ENCODE assay signal across 22 cellular contexts in genomic region chr2:121237980-121238665, GRCh38. TPM values are rescaled to one million over a fixed set of nuclear protein-coding genes. Genes with fewer than 3 reads are reported as not detected.
A peak's percentile ranks its signal among the peaks of the same experiment; 100 is the strongest.
DNase-seq lines count a peak whose midpoint lies in the region; ATAC-seq and TF ChIP-seq lines count a peak whose summit lies in the region.
"Had no signal": no experiment of that assay in that cellular context is flagged by ENCODE, and none has a peak within 500 bp of the region (broad histone marks: within the 10 kb centered on the region; RNA-seq: fewer than 3 reads in every experiment).

No MANE protein-coding gene starts in this region.

- H3K79me2 ChIP-seq in GM23248 (ENCODE audit: insufficient read depth): no peaks in the 10 kb centered on the region
- no peaks in the 10 kb centered on the region for H3K79me2 ChIP-seq in MM.1S (ENCODE audit: low read length)
- H3K79me2 ChIP-seq: parathyroid adenoma had no signal

- TF ChIP-seq CTCF in RWPE1 (conservative IDR thresholded peaks at IDR 0.05; ENCODE audit: low read depth) (no peak), spleen (IDR thresholded peaks at IDR 0.05 in 8 of 11, conservative IDR thresholded peaks at IDR 0.05 in 3 of 11) (no peak), MM.1S (IDR thresholded peaks at IDR 0.05; ENCODE audit: low read length) (no peak)

- H3K27me3 ChIP-seq in GM23248 (replicated peaks; ENCODE audit: insufficient read depth): peaks cover 30% of the 10 kb centered on the region
- peaks cover 0 to 4% (median 0%) of the 10 kb centered on the region in 7 donors for H3K27me3 ChIP-seq in spleen (replicated peaks in 1 of 7)
- H3K27me3 ChIP-seq in MM.1S (replicated peaks; ENCODE audit: insufficient read depth, low read length): no peaks in the 10 kb centered on the region
- H3K27me3 ChIP-seq: BLaER1 treated with 17β-estradiol and CSF1 and Interleukin-3, amounts not matched to agents 10 nM and 100 nM; uterus had no signal

- H3K36me3 ChIP-seq in GM23248 (ENCODE audit: low read depth) (no peaks in the 10 kb centered on the region), spleen (peaks cover 0 to 54% (median 2%) of the 10 kb centered on the region in 6 donors), MM.1S (replicated peaks; ENCODE audit: insufficient read depth, low read length) (no peaks in the 10 kb centered on the region)
- H3K36me3 ChIP-seq: BLaER1 treated with 17β-estradiol and CSF1 and Interleukin-3, amounts not matched to agents 10 nM and 100 nM; uterus had no signal

- H3K9me3 ChIP-seq in GM23248 (ENCODE audit: low read depth) (no peaks in the 10 kb centered on the region), spleen (no peaks in the 10 kb centered on the region), MM.1S (replicated peaks; ENCODE audit: insufficient read depth, low read length) (no peaks in the 10 kb centered on the region)
- H3K9me3 ChIP-seq: BLaER1 treated with 17β-estradiol and CSF1 and Interleukin-3, amounts not matched to agents 10 nM and 100 nM; uterus had no signal

- POLR2A ChIA-PET in RWPE1 (lab: Yijun Ruan, JAX; ENCODE audit: low non-redundant PET): no interaction called here

- in situ Hi-C loops in GM23248 (cut with MboI): no loop called here

- DNase-seq in GM23248 (peak; percentile 9), RWPE1 (ENCODE audit: low spot score) (no peak), spleen (peak; percentile 63), MM.1S (no peak)
- DNase-seq in stimulated activated CD4-positive, alpha-beta T cell treated with anti-CD3 and anti-CD28 coated beads, Interleukin-15, amount 100 ng/mL, for 24 hours: no peak
- DNase-seq: activated CD8-positive, alpha-beta T cell treated with anti-CD3 and anti-CD28 coated beads for 36 hours; activated naive CD4-positive, alpha-beta T cell treated with anti-CD3 and anti-CD28 coated beads, Interleukin-2, amount 50 U/mL, for 16 hours; activated T-cell treated with anti-CD3 and anti-CD28 coated beads, Interleukin-2, amount 50 U/mL, for 24 hours; glutamatergic neuron; naive thymus-derived CD4-positive, alpha-beta T cell; NCI-H1930; NCI-H510A; SHP77 treated with DMSO at 0.1 percent for 48 hours; stimulated activated CD4-positive, alpha-beta T cell treated with anti-CD3 and anti-CD28 coated beads, Interleukin-4, amount 100 ng/mL, for 4 hours; uterus had no signal

- no peak for TF ChIP-seq POLR2A in spleen (IDR thresholded peaks at IDR 0.05)

- H3K4me2 ChIP-seq in GM23248 (ENCODE audit: unreplicated experiment) (no peak overlapping the region), MM.1S (ENCODE audit: low read depth, low read length) (no peak overlapping the region)
- H3K4me2 ChIP-seq: BLaER1 treated with 17β-estradiol and CSF1 and Interleukin-3, amounts not matched to agents 10 nM and 100 nM had no signal

- H3K27ac ChIP-seq in GM23248 (no peak overlapping the region), RWPE1 (peak overlapping the region; percentile 1), spleen (no peak overlapping the region), MM.1S (ENCODE audit: low read length) (no peak overlapping the region)
- H3K27ac ChIP-seq: BLaER1 treated with 17β-estradiol and CSF1 and Interleukin-3, amounts not matched to agents 10 nM and 100 nM; dorsolateral prefrontal cortex; parathyroid adenoma; uterus; VCaP had no signal

- CTCF ChIA-PET in RWPE1 (lab: Yijun Ruan, JAX): no interaction called here

- H2AFZ ChIP-seq in GM23248 (no peak overlapping the region), MM.1S (ENCODE audit: low read length) (no peak overlapping the region)
- H2AFZ ChIP-seq: parathyroid adenoma had no signal

- H3K4me1 ChIP-seq in GM23248 (ENCODE audit: insufficient read depth) (no peaks in the 10 kb centered on the region), spleen (no peaks in the 10 kb centered on the region), MM.1S (ENCODE audit: low read length) (no peaks in the 10 kb centered on the region)
- H3K4me1 ChIP-seq: BLaER1 treated with 17β-estradiol and CSF1 and Interleukin-3, amounts not matched to agents 10 nM and 100 nM; parathyroid adenoma; uterus had no signal

- H3K4me3 ChIP-seq in GM23248 (no peak overlapping the region), spleen (no peak overlapping the region), MM.1S (ENCODE audit: low read length) (no peak overlapping the region)
- H3K4me3 ChIP-seq: BLaER1 treated with 17β-estradiol and CSF1 and Interleukin-3, amounts not matched to agents 10 nM and 100 nM; dorsolateral prefrontal cortex; uterus had no signal

- no peaks in the 10 kb centered on the region for H3F3A ChIP-seq in GM23248 (ENCODE audit: insufficient read depth)
- no peaks in the 10 kb centered on the region for H3F3A ChIP-seq in MM.1S (ENCODE audit: insufficient read depth, low read length)

- H3K9me2 ChIP-seq in GM23248 (ENCODE audit: insufficient read depth): no peaks in the 10 kb centered on the region
- H3K9me2 ChIP-seq in MM.1S (replicated peaks; ENCODE audit: insufficient read depth, low read length): no peaks in the 10 kb centered on the region

- 74 to 77% methylated on average over 16 of the region's 16 CpGs for WGBS in GM23248 (ENCODE audit: low coverage in 1 of 2, low lambda C conversion rate in 2 of 2, missing lambda C conversion rate in 2 of 2), 2 experiments
- WGBS in spleen, 5 donors: 92 to 95% (median 92%) methylated on average over 16 of the region's 16 CpGs

- intact Hi-C loops in spleen (cut with DNase I; ENCODE audit: low total_unique reads): no loop called here

- H3K9ac ChIP-seq in GM23248: no peak overlapping the region
- H3K9ac ChIP-seq in MM.1S (ENCODE audit: low read length): no peak overlapping the region
- H3K9ac ChIP-seq: BLaER1 treated with 17β-estradiol and CSF1 and Interleukin-3, amounts not matched to agents 10 nM and 100 nM; parathyroid adenoma had no signal

- ATAC-seq in esophagus mucosa: peak; percentile 61
- ATAC-seq in HG02763 (IDR thresholded peaks at IDR 0.05; ENCODE audit: unreplicated experiment): no peak
- ATAC-seq: activated CD8-positive, alpha-beta T cell treated with anti-CD3 and anti-CD28 coated beads for 36 hours; naive thymus-derived CD4-positive, alpha-beta T cell had no signal

- H4K20me1 ChIP-seq in GM23248 (ENCODE audit: insufficient read depth) (no peaks in the 10 kb centered on the region), MM.1S (ENCODE audit: insufficient read depth, low read length) (no peaks in the 10 kb centered on the region)
- H4K20me1 ChIP-seq: BLaER1 treated with 17β-estradiol and CSF1 and Interleukin-3, amounts not matched to agents 10 nM and 100 nM had no signal

RNA-seq across cellular contexts. Expression of gene TFCP2L1, which starts 46.9 kb away (rescaled TPM):
- total RNA-seq in GM23248 (2014; rRNA removed; shearing (Covaris generic)): not detected in 2 replicates
- polyA plus RNA-seq in GM23248 (2016; fragmentation: Nextera tagmentation; extraction: Ambion mirVana) (not detected in 2 replicates), spleen (1 to 10 TPM in 1 of 3 donors, under 1 TPM in 2; 0.15 to 1.8 (median 0.39) TPM)
- total RNA-seq in esophagus mucosa (36.5 TPM), spleen (1 to 10 TPM; 2.4 to 8.9 (median 5.2) TPM)
- total RNA-seq: T-helper 1 cell treated with Interleukin-12 subunit alpha and Interleukin-12 subunit beta and Interleukin-4 antibody, amounts not matched to agents 30 ng/mL and 1 ng/mL, for 36 hours had no signal
- polyA plus RNA-seq: naive thymus-derived CD4-positive, alpha-beta T cell had no signal

Comparison
In these comparisons a context has a peak if more than half of its experiments do, and no peak if none do; other contexts are left out.
1. DNase-seq: peak in GM23248 (single experiment) and spleen (single experiment); none in RWPE1 (single experiment), MM.1S (single experiment) and stimulated activated CD4-positive, alpha-beta T cell treated with anti-CD3 and anti-CD28 coated beads, Interleukin-15, amount 100 ng/mL, for 24 hours (single experiment).